Comparison of ENCODE assay signal across 1 cellular context in the genomic region with DNA sequence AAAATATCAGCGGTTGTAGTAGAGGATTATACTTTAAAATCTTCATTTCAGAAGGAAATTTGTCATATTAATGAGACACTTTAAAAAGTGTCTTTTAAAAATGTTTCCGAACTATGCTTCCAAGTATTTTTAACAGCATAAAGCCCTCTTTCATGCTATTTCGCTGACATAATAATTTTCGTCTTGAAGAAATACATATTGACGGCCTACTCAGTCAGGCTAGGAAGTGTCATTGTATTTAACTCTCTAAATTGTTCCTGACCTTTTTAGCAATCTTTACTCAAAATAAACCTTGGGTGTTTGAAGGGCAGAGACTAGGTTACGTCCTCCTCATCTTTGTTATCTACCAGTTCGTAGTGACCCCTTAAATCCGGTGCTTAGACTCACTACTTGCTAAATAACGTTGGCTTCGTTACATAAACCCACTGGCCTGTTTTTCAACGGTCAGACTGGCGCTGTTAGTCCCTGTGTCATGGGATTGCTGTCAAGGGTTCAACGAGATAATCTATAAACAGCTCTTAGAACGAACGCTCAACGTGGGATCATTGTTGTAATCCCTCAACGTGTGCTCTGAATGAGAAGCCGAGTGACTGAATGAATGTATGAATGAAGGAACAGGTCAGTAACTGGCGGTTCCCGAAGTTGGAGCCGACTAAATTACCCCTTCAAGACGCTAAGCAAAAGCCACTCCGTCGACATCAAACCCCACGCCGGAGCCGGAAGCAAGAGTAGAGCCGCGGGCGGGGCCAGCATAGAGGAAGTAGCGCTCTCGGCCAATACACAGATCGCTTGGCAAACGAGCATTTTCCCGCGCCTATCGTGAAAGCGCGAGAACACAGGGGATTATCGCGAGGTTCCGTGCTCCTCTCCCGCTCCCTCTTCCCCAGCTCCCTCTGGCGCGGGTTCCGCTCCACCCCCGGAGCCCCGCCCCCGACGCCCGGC.
TF ChIP-seq lines count a peak whose summit lies in the region.

No MANE protein-coding gene starts in this region.

TF ChIP-seq in HepG2, 621 proteins besides CTCF, POLR2A, EP300 and RAD21 (continued from another document and continues in another):
- TF ChIP-seq, protein P1, sequence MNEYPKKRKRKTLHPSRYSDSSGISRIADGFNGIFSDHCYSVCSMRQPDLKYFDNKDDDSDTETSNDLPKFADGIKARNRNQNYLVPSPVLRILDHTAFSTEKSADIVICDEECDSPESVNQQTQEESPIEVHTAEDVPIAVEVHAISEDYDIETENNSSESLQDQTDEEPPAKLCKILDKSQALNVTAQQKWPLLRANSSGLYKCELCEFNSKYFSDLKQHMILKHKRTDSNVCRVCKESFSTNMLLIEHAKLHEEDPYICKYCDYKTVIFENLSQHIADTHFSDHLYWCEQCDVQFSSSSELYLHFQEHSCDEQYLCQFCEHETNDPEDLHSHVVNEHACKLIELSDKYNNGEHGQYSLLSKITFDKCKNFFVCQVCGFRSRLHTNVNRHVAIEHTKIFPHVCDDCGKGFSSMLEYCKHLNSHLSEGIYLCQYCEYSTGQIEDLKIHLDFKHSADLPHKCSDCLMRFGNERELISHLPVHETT (CRISPR knock-in tag; conservative IDR thresholded peaks at IDR 0.05): no peak
- TF ChIP-seq SP2 (CRISPR knock-in tag; IDR thresholded peaks at IDR 0.05): peak; percentile 93
- no peak for TF ChIP-seq POLR2AphosphoS2 (IDR thresholded peaks at IDR 0.05; ENCODE audit: low read depth, low read length)
- TF ChIP-seq ARNTL (CRISPR knock-in tag; IDR thresholded peaks at IDR 0.05): no peak
- no peak for TF ChIP-seq RXRA (CRISPR knock-in tag; IDR thresholded peaks at IDR 0.05)
- TF ChIP-seq, protein P2, sequence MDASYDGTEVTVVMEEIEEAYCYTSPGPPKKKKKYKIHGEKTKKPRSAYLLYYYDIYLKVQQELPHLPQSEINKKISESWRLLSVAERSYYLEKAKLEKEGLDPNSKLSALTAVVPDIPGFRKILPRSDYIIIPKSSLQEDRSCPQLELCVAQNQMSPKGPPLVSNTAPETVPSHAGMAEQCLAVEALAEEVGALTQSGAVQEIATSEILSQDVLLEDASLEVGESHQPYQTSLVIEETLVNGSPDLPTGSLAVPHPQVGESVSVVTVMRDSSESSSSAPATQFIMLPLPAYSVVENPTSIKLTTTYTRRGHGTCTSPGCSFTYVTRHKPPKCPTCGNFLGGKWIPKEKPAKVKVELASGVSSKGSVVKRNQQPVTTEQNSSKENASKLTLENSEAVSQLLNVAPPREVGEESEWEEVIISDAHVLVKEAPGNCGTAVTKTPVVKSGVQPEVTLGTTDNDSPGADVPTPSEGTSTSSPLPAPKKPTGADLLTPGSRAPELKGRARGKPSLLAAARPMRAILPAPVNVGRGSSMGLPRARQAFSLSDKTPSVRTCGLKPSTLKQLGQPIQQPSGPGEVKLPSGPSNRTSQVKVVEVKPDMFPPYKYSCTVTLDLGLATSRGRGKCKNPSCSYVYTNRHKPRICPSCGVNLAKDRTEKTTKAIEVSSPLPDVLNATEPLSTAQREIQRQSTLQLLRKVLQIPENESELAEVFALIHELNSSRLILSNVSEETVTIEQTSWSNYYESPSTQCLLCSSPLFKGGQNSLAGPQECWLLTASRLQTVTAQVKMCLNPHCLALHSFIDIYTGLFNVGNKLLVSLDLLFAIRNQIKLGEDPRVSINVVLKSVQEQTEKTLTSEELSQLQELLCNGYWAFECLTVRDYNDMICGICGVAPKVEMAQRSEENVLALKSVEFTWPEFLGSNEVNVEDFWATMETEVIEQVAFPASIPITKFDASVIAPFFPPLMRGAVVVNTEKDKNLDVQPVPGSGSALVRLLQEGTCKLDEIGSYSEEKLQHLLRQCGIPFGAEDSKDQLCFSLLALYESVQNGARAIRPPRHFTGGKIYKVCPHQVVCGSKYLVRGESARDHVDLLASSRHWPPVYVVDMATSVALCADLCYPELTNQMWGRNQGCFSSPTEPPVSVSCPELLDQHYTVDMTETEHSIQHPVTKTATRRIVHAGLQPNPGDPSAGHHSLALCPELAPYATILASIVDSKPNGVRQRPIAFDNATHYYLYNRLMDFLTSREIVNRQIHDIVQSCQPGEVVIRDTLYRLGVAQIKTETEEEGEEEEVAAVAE (CRISPR knock-in tag; IDR thresholded peaks at IDR 0.05; ENCODE audit: borderline replicate concordance): no peak
- TF ChIP-seq ZNF460 (CRISPR knock-in tag; IDR thresholded peaks at IDR 0.05; ENCODE audit: borderline replicate concordance): no peak
- TF ChIP-seq PTBP1 (IDR thresholded peaks at IDR 0.05; ENCODE audit: low read depth, low read length, poor library complexity, severe bottlenecking): no peak
- no peak for TF ChIP-seq PHB2 (IDR thresholded peaks at IDR 0.05; ENCODE audit: partially characterized antibody)
- TF ChIP-seq SMYD3 (CRISPR knock-in tag; IDR thresholded peaks at IDR 0.05): no peak
- TF ChIP-seq ADNP (CRISPR knock-in tag; IDR thresholded peaks at IDR 0.05): no peak
- TF ChIP-seq AGO1 (IDR thresholded peaks at IDR 0.05; ENCODE audit: low read depth, low read length, poor library complexity, severe bottlenecking): no peak
- TF ChIP-seq ZNF616 (CRISPR knock-in tag; IDR thresholded peaks at IDR 0.05; ENCODE audit: low read depth): no peak
- no peak for TF ChIP-seq ZNF549 (CRISPR knock-in tag; IDR thresholded peaks at IDR 0.05)
- no peak for TF ChIP-seq CBX1 (IDR thresholded peaks at IDR 0.05; ENCODE audit: low read depth)
- no peak for TF ChIP-seq PRMT3 (CRISPR knock-in tag; IDR thresholded peaks at IDR 0.05; ENCODE audit: borderline replicate concordance, low read depth)
- TF ChIP-seq JDP2 (CRISPR knock-in tag; IDR thresholded peaks at IDR 0.05; ENCODE audit: borderline replicate concordance): no peak
- TF ChIP-seq ZNF331 (CRISPR knock-in tag; IDR thresholded peaks at IDR 0.05): no peak
- no peak for TF ChIP-seq JUND (CRISPR knock-in tag; IDR thresholded peaks at IDR 0.05)
- TF ChIP-seq DPF2 (CRISPR knock-in tag; IDR thresholded peaks at IDR 0.05; ENCODE audit: borderline replicate concordance, low read depth): no peak
- TF ChIP-seq ZSCAN9 (CRISPR knock-in tag; IDR thresholded peaks at IDR 0.05; ENCODE audit: borderline replicate concordance): peak; percentile 56; the same call in 1 of the 2 replicates
- TF ChIP-seq, protein P3, sequence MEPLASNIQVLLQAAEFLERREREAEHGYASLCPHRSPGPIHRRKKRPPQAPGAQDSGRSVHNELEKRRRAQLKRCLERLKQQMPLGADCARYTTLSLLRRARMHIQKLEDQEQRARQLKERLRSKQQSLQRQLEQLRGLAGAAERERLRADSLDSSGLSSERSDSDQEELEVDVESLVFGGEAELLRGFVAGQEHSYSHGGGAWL (CRISPR knock-in tag; IDR thresholded peaks at IDR 0.05): no peak
- TF ChIP-seq, protein P4, sequence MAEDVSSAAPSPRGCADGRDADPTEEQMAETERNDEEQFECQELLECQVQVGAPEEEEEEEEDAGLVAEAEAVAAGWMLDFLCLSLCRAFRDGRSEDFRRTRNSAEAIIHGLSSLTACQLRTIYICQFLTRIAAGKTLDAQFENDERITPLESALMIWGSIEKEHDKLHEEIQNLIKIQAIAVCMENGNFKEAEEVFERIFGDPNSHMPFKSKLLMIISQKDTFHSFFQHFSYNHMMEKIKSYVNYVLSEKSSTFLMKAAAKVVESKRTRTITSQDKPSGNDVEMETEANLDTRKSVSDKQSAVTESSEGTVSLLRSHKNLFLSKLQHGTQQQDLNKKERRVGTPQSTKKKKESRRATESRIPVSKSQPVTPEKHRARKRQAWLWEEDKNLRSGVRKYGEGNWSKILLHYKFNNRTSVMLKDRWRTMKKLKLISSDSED (CRISPR knock-in tag; IDR thresholded peaks at IDR 0.05): no peak
- TF ChIP-seq, protein P5, sequence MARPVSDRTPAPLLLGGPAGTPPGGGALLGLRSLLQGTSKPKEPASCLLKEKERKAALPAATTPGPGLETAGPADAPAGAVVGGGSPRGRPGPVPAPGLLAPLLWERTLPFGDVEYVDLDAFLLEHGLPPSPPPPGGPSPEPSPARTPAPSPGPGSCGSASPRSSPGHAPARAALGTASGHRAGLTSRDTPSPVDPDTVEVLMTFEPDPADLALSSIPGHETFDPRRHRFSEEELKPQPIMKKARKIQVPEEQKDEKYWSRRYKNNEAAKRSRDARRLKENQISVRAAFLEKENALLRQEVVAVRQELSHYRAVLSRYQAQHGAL (CRISPR knock-in tag; IDR thresholded peaks at IDR 0.05; ENCODE audit: not compliant biosample characterization): no peak
- no peak for TF ChIP-seq ZNF557 (CRISPR knock-in tag; IDR thresholded peaks at IDR 0.05)
- TF ChIP-seq ZNF263 (CRISPR knock-in tag; IDR thresholded peaks at IDR 0.05): peak; percentile 85
- TF ChIP-seq TRIM24 (CRISPR knock-in tag; IDR thresholded peaks at IDR 0.05): no peak
- TF ChIP-seq FOXO1 (CRISPR knock-in tag; IDR thresholded peaks at IDR 0.05): no peak
- TF ChIP-seq, protein P6, sequence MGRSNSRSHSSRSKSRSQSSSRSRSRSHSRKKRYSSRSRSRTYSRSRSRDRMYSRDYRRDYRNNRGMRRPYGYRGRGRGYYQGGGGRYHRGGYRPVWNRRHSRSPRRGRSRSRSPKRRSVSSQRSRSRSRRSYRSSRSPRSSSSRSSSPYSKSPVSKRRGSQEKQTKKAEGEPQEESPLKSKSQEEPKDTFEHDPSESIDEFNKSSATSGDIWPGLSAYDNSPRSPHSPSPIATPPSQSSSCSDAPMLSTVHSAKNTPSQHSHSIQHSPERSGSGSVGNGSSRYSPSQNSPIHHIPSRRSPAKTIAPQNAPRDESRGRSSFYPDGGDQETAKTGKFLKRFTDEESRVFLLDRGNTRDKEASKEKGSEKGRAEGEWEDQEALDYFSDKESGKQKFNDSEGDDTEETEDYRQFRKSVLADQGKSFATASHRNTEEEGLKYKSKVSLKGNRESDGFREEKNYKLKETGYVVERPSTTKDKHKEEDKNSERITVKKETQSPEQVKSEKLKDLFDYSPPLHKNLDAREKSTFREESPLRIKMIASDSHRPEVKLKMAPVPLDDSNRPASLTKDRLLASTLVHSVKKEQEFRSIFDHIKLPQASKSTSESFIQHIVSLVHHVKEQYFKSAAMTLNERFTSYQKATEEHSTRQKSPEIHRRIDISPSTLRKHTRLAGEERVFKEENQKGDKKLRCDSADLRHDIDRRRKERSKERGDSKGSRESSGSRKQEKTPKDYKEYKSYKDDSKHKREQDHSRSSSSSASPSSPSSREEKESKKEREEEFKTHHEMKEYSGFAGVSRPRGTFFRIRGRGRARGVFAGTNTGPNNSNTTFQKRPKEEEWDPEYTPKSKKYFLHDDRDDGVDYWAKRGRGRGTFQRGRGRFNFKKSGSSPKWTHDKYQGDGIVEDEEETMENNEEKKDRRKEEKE (IDR thresholded peaks at IDR 0.05): no peak
- TF ChIP-seq SMAD3 (CRISPR knock-in tag; IDR thresholded peaks at IDR 0.05): no peak; the same call in 1 of the 2 replicates
- no peak for TF ChIP-seq ZNF235 (CRISPR knock-in tag; IDR thresholded peaks at IDR 0.05; ENCODE audit: borderline replicate concordance)
- no peak for TF ChIP-seq ZNF816 (CRISPR knock-in tag; IDR thresholded peaks at IDR 0.05; ENCODE audit: borderline replicate concordance)
- no peak for TF ChIP-seq ZNF256 (CRISPR knock-in tag; conservative IDR thresholded peaks at IDR 0.05)
- peak; percentile 24; the same call in 1 of the 2 replicates for TF ChIP-seq HDAC1 (CRISPR knock-in tag; IDR thresholded peaks at IDR 0.05)
- peak; percentile 47; the same call in 1 of the 2 replicates for TF ChIP-seq MAF1 (CRISPR knock-in tag; IDR thresholded peaks at IDR 0.05; ENCODE audit: borderline replicate concordance)
- peak; percentile 75 for TF ChIP-seq MXD4 (CRISPR knock-in tag; IDR thresholded peaks at IDR 0.05)
- no peak for TF ChIP-seq EZH2 (conservative IDR thresholded peaks at IDR 0.05; ENCODE audit: low read depth, low read length)
- TF ChIP-seq JARID2 (CRISPR knock-in tag; IDR thresholded peaks at IDR 0.05; ENCODE audit: insufficient replicate concordance): no peak
- TF ChIP-seq, protein P7, sequence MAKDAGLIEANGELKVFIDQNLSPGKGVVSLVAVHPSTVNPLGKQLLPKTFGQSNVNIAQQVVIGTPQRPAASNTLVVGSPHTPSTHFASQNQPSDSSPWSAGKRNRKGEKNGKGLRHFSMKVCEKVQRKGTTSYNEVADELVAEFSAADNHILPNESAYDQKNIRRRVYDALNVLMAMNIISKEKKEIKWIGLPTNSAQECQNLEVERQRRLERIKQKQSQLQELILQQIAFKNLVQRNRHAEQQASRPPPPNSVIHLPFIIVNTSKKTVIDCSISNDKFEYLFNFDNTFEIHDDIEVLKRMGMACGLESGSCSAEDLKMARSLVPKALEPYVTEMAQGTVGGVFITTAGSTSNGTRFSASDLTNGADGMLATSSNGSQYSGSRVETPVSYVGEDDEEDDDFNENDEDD (CRISPR knock-in tag; IDR thresholded peaks at IDR 0.05; ENCODE audit: borderline replicate concordance): peak; percentile 89; the same call in 1 of the 2 replicates
- TF ChIP-seq ISL2 (CRISPR knock-in tag; IDR thresholded peaks at IDR 0.05): no peak
- no peak for TF ChIP-seq ZNF746 (CRISPR knock-in tag; IDR thresholded peaks at IDR 0.05)
- no peak for TF ChIP-seq ZNF570 (CRISPR knock-in tag; IDR thresholded peaks at IDR 0.05; ENCODE audit: borderline replicate concordance)
- no peak for TF ChIP-seq ZFP36L2 (CRISPR knock-in tag; IDR thresholded peaks at IDR 0.05)
- 0 out of 2 replicates have a peak, but pooled peaks have one; percentile 21 for TF ChIP-seq TSC22D2 (CRISPR knock-in tag; IDR thresholded peaks at IDR 0.05; ENCODE audit: borderline replicate concordance)
- no peak for TF ChIP-seq FOXA1 (IDR thresholded peaks at IDR 0.05)
- no peak for TF ChIP-seq FOXA1 (CRISPR knock-in tag; IDR thresholded peaks at IDR 0.05)
- TF ChIP-seq SP140L (CRISPR knock-in tag; IDR thresholded peaks at IDR 0.05; ENCODE audit: borderline replicate concordance): no peak
- no peak; the same call in none of the 2 replicates for TF ChIP-seq MED1 (CRISPR knock-in tag; IDR thresholded peaks at IDR 0.05)
- TF ChIP-seq ZNF83 (CRISPR knock-in tag; IDR thresholded peaks at IDR 0.05; ENCODE audit: borderline replicate concordance): 0 out of 2 replicates have a peak, but pooled peaks have one; percentile 53
- peak; percentile 40; the same call in 1 of the 2 replicates for TF ChIP-seq RFXAP (CRISPR knock-in tag; IDR thresholded peaks at IDR 0.05; ENCODE audit: borderline replicate concordance)
- no peak for TF ChIP-seq TOPORS (CRISPR knock-in tag; IDR thresholded peaks at IDR 0.05)
- 0 out of 2 replicates have a peak, but pooled peaks have one; percentile 12 for TF ChIP-seq ZNF792 (CRISPR knock-in tag; IDR thresholded peaks at IDR 0.05)
- TF ChIP-seq FIP1L1 (IDR thresholded peaks at IDR 0.05; ENCODE audit: borderline replicate concordance, insufficient read depth, low read depth, low read length): no peak
- no peak for TF ChIP-seq GPN1 (CRISPR knock-in tag; IDR thresholded peaks at IDR 0.05; ENCODE audit: borderline replicate concordance)
- no peak for TF ChIP-seq MATR3 (CRISPR knock-in tag; IDR thresholded peaks at IDR 0.05)
- TF ChIP-seq ZNF543 (CRISPR knock-in tag; IDR thresholded peaks at IDR 0.05): no peak
- no peak for TF ChIP-seq ZSCAN30 (CRISPR knock-in tag; IDR thresholded peaks at IDR 0.05)
- TF ChIP-seq RBM22 (optimal IDR thresholded peaks at IDR 0.05; ENCODE audit: low read length): peak; percentile 89
- no peak for TF ChIP-seq ZNF747 (CRISPR knock-in tag; IDR thresholded peaks at IDR 0.05; ENCODE audit: borderline replicate concordance)
- no peak for TF ChIP-seq RORA (CRISPR knock-in tag; IDR thresholded peaks at IDR 0.05)
- no peak for TF ChIP-seq ZNF496 (CRISPR knock-in tag; IDR thresholded peaks at IDR 0.05; ENCODE audit: insufficient replicate concordance)
- TF ChIP-seq MED13 (CRISPR knock-in tag; IDR thresholded peaks at IDR 0.05): 0 out of 2 replicates have a peak, but pooled peaks have one; percentile 13
- TF ChIP-seq MTA1 (CRISPR knock-in tag; IDR thresholded peaks at IDR 0.05; ENCODE audit: borderline replicate concordance): no peak
- peak; percentile 26; the same call in 1 of the 2 replicates for TF ChIP-seq ZNF772 (CRISPR knock-in tag; IDR thresholded peaks at IDR 0.05)
- TF ChIP-seq ZNF546 (CRISPR knock-in tag; conservative IDR thresholded peaks at IDR 0.05): no peak
